18 cellular contexts compared by ENCODE assay signal in genomic region chr14:41986726-41987125, GRCh38.
A peak's percentile ranks its signal among the peaks of the same experiment; 100 is the strongest.
DNase-seq lines count a peak whose midpoint lies in the region; ATAC-seq, FAIRE-seq and TF ChIP-seq lines count a peak whose summit lies in the region.
"Had no signal": no experiment of that assay in that cellular context is flagged by ENCODE, and none has a peak within 500 bp of the region (broad histone marks: within the 10 kb centered on the region; RNA-seq: fewer than 3 reads in every experiment).

No MANE protein-coding gene starts in this region.

- POLR2A ChIA-PET in OCI-LY7 (lab: Charles Lee) (no interaction called here), T-cell (lab: Charles Lee) (interaction anchor here in 1 of 2 donors (0.7 kb wide), 1 partner anchor 618 kb away, joined by 3 read pairs; no protein-coding TSS in a partner anchor)

- H3K36me3 Mint-ChIP-seq in T-cell, result no peaks in the 10 kb centered on the region
- H3K36me3 Mint-ChIP-seq: type B pancreatic cell had no signal

- H3K9me2 ChIP-seq in OCI-LY7 (ENCODE audit: insufficient read depth, low read length), result no peaks in the 10 kb centered on the region

- BruUV-seq in OCI-LY7 (replicated peaks; lab: Mats Ljungman, UMichigan), result no TSS peak

- peak overlapping the region; percentile 8; the same call in 1 of the 2 replicates for H3K4me2 ChIP-seq in OCI-LY7 (ENCODE audit: low read length)

- no peak overlapping the region for H3K27ac ChIP-seq in OCI-LY7 (ENCODE audit: low read depth, low read length, poor library complexity, severe bottlenecking)
- H3K27ac ChIP-seq: HL-60, parathyroid adenoma had no signal

- no peak overlapping the region for H3K27ac Mint-ChIP-seq in T-cell
- H3K27ac Mint-ChIP-seq: activated CD8-positive, alpha-beta T cell treated with anti-CD3 and anti-CD28 coated beads for 36 hours; T-helper 17 cell; type B pancreatic cell had no signal

- no peaks in the 10 kb centered on the region for H3K9me3 ChIP-seq in OCI-LY7 (ENCODE audit: low read length)

- H4K20me1 ChIP-seq in OCI-LY7 (ENCODE audit: insufficient read depth, low read length), result no peaks in the 10 kb centered on the region

- ATAC-seq in activated CD4-positive, CD25-positive, alpha-beta regulatory T cell treated with anti-CD3 and anti-CD28 coated beads, Interleukin-2, amount 50 U/mL, for 24 hours, result peak; percentile 9 to 36
- ATAC-seq in T-cell (replicated peaks in 1 of 4), result no peak
- ATAC-seq: activated CD8-positive, alpha-beta T cell treated with anti-CD3 and anti-CD28 coated beads for 36 hours; T-helper 17 cell had no signal

- intact Hi-C loops in OCI-LY7 (cut with micrococcal nuclease; ENCODE audit: unreplicated experiment), result no loop called here

- H3K9me3 Mint-ChIP-seq in T-cell, result peaks cover 0 to 6% (median 6%) of the 10 kb centered on the region in 3 donors
- H3K9me3 Mint-ChIP-seq: type B pancreatic cell had no signal

- FAIRE-seq in urothelium cell line (lab: Jason Lieb, UNC), result no peak

- H3K4me3 Mint-ChIP-seq in T-cell, result no peak overlapping the region
- H3K4me3 Mint-ChIP-seq: activated CD8-positive, alpha-beta T cell treated with anti-CD3 and anti-CD28 coated beads for 36 hours; type B pancreatic cell had no signal

- no peaks in the 10 kb centered on the region for H3K36me3 ChIP-seq in OCI-LY7 (ENCODE audit: insufficient read depth, low read length)

- TF ChIP-seq CTCF in OCI-LY7 (conservative IDR thresholded peaks at IDR 0.05; ENCODE audit: low read length), result no peak
- TF ChIP-seq CTCF in choroid plexus epithelial cell (conservative IDR thresholded peaks at IDR 0.05; ENCODE audit: low read depth, low read length), result no peak

- no peaks in the 10 kb centered on the region for H3K4me1 Mint-ChIP-seq in T-cell
- H3K4me1 Mint-ChIP-seq: T-helper 17 cell had no signal

- H3K4me1 ChIP-seq in OCI-LY7 (ENCODE audit: insufficient read depth, low read length, poor library complexity, severe bottlenecking), result peaks cover 5% of the 10 kb centered on the region
- H3K4me1 ChIP-seq: parathyroid adenoma had no signal

- CTCF ChIA-PET in OCI-LY7 (lab: Charles Lee; ENCODE audit: unreplicated experiment), result no interaction called here
- CTCF ChIA-PET in T-cell (lab: Charles Lee), result no interaction called here

- H3K4me3 ChIP-seq in OCI-LY7 (ENCODE audit: low read depth, low read length, poor library complexity, severe bottlenecking) (no peak overlapping the region), choroid plexus epithelial cell (ENCODE audit: low read depth, low read length) (no peak overlapping the region)

- no peaks in the 10 kb centered on the region for H3K79me2 ChIP-seq in OCI-LY7 (ENCODE audit: insufficient read depth, low read depth, low read length)
- H3K79me2 ChIP-seq: parathyroid adenoma had no signal

- no peaks in the 10 kb centered on the region for H3K27me3 Mint-ChIP-seq in T-cell
- H3K27me3 Mint-ChIP-seq: activated CD8-positive, alpha-beta T cell treated with anti-CD3 and anti-CD28 coated beads for 36 hours; T-helper 17 cell; type B pancreatic cell had no signal

- H2AFZ ChIP-seq in OCI-LY7 (ENCODE audit: low read length), result no peak overlapping the region
- H2AFZ ChIP-seq: parathyroid adenoma had no signal

- no peak for DNase-seq in activated CD4-positive, CD25-positive, alpha-beta regulatory T cell (lab: John Stamatoyannopoulos, UW)
- no peak for DNase-seq in OCI-LY7 (ENCODE audit: low spot score)
- peak; percentile 10 for DNase-seq in choroid plexus epithelial cell (ENCODE audit: low read depth)
- peak; percentile 4 for DNase-seq in urothelium cell line (ENCODE audit: low spot score)
- DNase-seq in T-cell, result no peak
- DNase-seq in NCI-H526 (lab: John Stamatoyannopoulos, UW), result no peak
- DNase-seq in NCI-H2029 (lab: John Stamatoyannopoulos, UW), result no peak
- DNase-seq: ACHN; activated CD8-positive, alpha-beta T cell treated with anti-CD3 and anti-CD28 coated beads for 36 hours; activated effector memory CD4-positive, alpha-beta T cell treated with Interleukin-2 at 50 U/mL for 16 hours; Calu3; erythroblast; NCI-H2171 treated with DMSO at 0.1 percent for 48 hours; T-helper 17 cell had no signal

Comparison
In these comparisons a context has a peak if more than half of its experiments do, and no peak if none do; other contexts are left out.
1. ATAC-seq: peak in activated CD4-positive, CD25-positive, alpha-beta regulatory T cell treated with anti-CD3 and anti-CD28 coated beads, Interleukin-2, amount 50 U/mL, for 24 hours (2 of 2); none in T-cell (0 of 4).
2. DNase-seq: peak in choroid plexus epithelial cell (single experiment) and urothelium cell line (single experiment); none in activated CD4-positive, CD25-positive, alpha-beta regulatory T cell (0 of 4), OCI-LY7 (single experiment), T-cell (0 of 34), NCI-H526 (0 of 2) and NCI-H2029 (single experiment).